ENCODE assay signal across 9 cellular contexts in genomic region chr14:104639889-104640548, GRCh38. TPM values are rescaled to one million over a fixed set of nuclear protein-coding genes. Genes with fewer than 3 reads are reported as not detected.
DNase-seq lines count a peak whose midpoint lies in the region; ATAC-seq and TF ChIP-seq lines count a peak whose summit lies in the region.
"Had no signal": no experiment of that assay in that cellular context is flagged by ENCODE, and none has a peak within 500 bp of the region (broad histone marks: within the 10 kb centered on the region; RNA-seq: fewer than 3 reads in every experiment).

No MANE protein-coding gene starts in this region.

- DNase-seq in CD14-positive monocyte (ENCODE audit: low spot score) = no peak
- DNase-seq in HCT116 (ENCODE audit: low read depth, low spot score) = peak; percentile 27
- DNase-seq in NCI-H82 (lab: John Stamatoyannopoulos, UW) = peak; percentile 68
- DNase-seq in activated CD8-positive, alpha-beta memory T cell treated with anti-CD3 and anti-CD28 coated beads, Interleukin-2, amount 50 U/mL, for 4 hours = peak; percentile 36
- peak; percentile 61 for DNase-seq in myocyte (ENCODE audit: low read depth)
- peak in 1 of 2 donors; percentile 46 for DNase-seq in tibial nerve (ENCODE audit: low spot score in 2 of 2)
- no peak for DNase-seq in GF-D8 (lab: John Stamatoyannopoulos, UW)

- POLR2A ChIA-PET in HCT116 (lab: Charles Lee) = no interaction called here

- peaks cover 2 to 15% (median 12%) of the 10 kb centered on the region in 3 donors for H3K27me3 Mint-ChIP-seq in CD14-positive monocyte (ENCODE audit: low read depth in 3 of 3)

- H3K9ac ChIP-seq in HCT116 (ENCODE audit: low read length) = peak overlapping the region; percentile 35

- ATAC-seq in HCT116 (peak; percentile 99), esophagus mucosa (peak; percentile 75)

- H3K36me3 ChIP-seq in HCT116 (ENCODE audit: control insufficient read depth in 1 of 2, insufficient read depth in 2 of 2, low read length in 2 of 2) (no peaks in the 10 kb centered on the region), tibial nerve (no peaks in the 10 kb centered on the region)

- H3K79me2 ChIP-seq in HCT116 (ENCODE audit: insufficient read depth, low read length) = no peaks in the 10 kb centered on the region

- RAD21 ChIA-PET in HCT116 (lab: Charles Lee; ENCODE audit: low non-redundant PET in 1 of 2, low total read pairs in 2 of 2, uncharacterized antibody in 2 of 2, unreplicated experiment in 2 of 2) = no interaction called here

- H3K9me2 ChIP-seq in HCT116 (ENCODE audit: insufficient read depth) = no peaks in the 10 kb centered on the region

- TF ChIP-seq RAD21 in HCT116 (IDR thresholded peaks at IDR 0.05; ENCODE audit: low read depth) = peak; percentile 98

- TF ChIP-seq CTCF in CD14-positive monocyte (IDR thresholded peaks at IDR 0.05) = peak; percentile 90
- peak; percentile 89 to 98 (median 96) for TF ChIP-seq CTCF in HCT116 (IDR thresholded peaks at IDR 0.05 in 2 of 3, conservative IDR thresholded peaks at IDR 0.05 in 1 of 3; ENCODE audit: borderline replicate concordance in 1 of 3, insufficient read depth in 1 of 3, low read depth in 2 of 3, low read length in 2 of 3)
- peak; percentile 84 to 88 (median 88) for TF ChIP-seq CTCF in tibial nerve (IDR thresholded peaks at IDR 0.05)

- peak overlapping the region; percentile 54 for H2AFZ ChIP-seq in HCT116 (ENCODE audit: low read depth, low read length, poor library complexity, severe bottlenecking)

- CTCF ChIA-PET in HCT116 (lab: Charles Lee) = interaction anchor here (0.6 to 1.7 kb wide), 5 partner anchors 26 to 562 kb away, joined by 3 to 7 read pairs (median 6); no protein-coding TSS in a partner anchor

- no peaks in the 10 kb centered on the region for H4K20me1 ChIP-seq in HCT116 (ENCODE audit: insufficient read depth)

- WGBS in tibial nerve, 2 donors = 4 to 9% methylated on average over 15 to 17 of the region's 24 CpGs

- no peak overlapping the region for H3K27ac Mint-ChIP-seq in CD14-positive monocyte
- H3K27ac Mint-ChIP-seq: IgD-negative memory B cell had no signal

- peak overlapping the region; percentile 72 for H3K4me2 ChIP-seq in HCT116 (ENCODE audit: low read length)

- H3K27me3 ChIP-seq in HCT116 (ENCODE audit: insufficient read depth, low read length) = peaks cover 5% of the 10 kb centered on the region; the same call in 1 of the 2 replicates
- H3K27me3 ChIP-seq in tibial nerve = peaks cover 0 to 9% of the 10 kb centered on the region in 2 donors

- H3K27ac ChIP-seq in HCT116 (ENCODE audit: low read depth, low read length) (no peak overlapping the region; the same call in 1 of the 2 replicates), tibial nerve (no peak overlapping the region)

- TF ChIP-seq POLR2A in HCT116 (IDR thresholded peaks at IDR 0.05; ENCODE audit: borderline replicate concordance, extremely low read depth, insufficient read depth, insufficient read length) (no peak), tibial nerve (IDR thresholded peaks at IDR 0.05) (no peak)

- H3K9me3 ChIP-seq in HCT116 (ENCODE audit: control insufficient read depth in 1 of 2, insufficient read depth in 1 of 2, low read depth in 1 of 2, low read length in 2 of 2) = peaks cover 0 to 2% of the 10 kb centered on the region in 2 experiments; a peak in 1 of 4 replicates
- peaks cover 0 to 6% (median 0%) of the 10 kb centered on the region in 4 donors for H3K9me3 ChIP-seq in tibial nerve

- intact Hi-C loops in CD14-positive monocyte (cut with micrococcal nuclease) = loop anchor here in 1 of 2 donors (10.0 kb wide), 1 partner anchor 505 kb away; the partner anchor contains the start of gene KIF26A
- intact Hi-C loops in HCT116 (cut with micrococcal nuclease) = loop anchor here (1.0 kb wide), 3 partner anchors 76 to 562 kb away; no protein-coding TSS in a partner anchor

- H3K4me3 Mint-ChIP-seq in CD14-positive monocyte = no peak overlapping the region

- no peaks in the 10 kb centered on the region for H3K36me3 Mint-ChIP-seq in CD14-positive monocyte
- H3K36me3 Mint-ChIP-seq: IgD-negative memory B cell had no signal

- H3K4me1 ChIP-seq in HCT116 (ENCODE audit: control insufficient read depth in 1 of 2, insufficient read depth in 2 of 2, low read length in 2 of 2) (peaks cover 4 to 6% of the 10 kb centered on the region in 2 experiments), tibial nerve (peaks cover 0 to 8% (median 0%) of the 10 kb centered on the region in 4 donors)

- H3K4me1 Mint-ChIP-seq in CD14-positive monocyte = peaks cover 13% of the 10 kb centered on the region

- no peak for TF ChIP-seq EP300 in tibial nerve (IDR thresholded peaks at IDR 0.05)

- H3K4me3 ChIP-seq in HCT116 (replicated peaks in 1 of 2; ENCODE audit: low read depth in 1 of 2, low read length in 2 of 2) (0 out of 4 replicates have a peak overlapping the region, but pooled peaks of 1 of the 2 experiments have one; percentile 5), tibial nerve (no peak overlapping the region)

- peaks cover 0 to 4% (median 0%) of the 10 kb centered on the region in 7 donors for H3K9me3 Mint-ChIP-seq in CD14-positive monocyte

- BruUV-seq in HCT116 (replicated peaks; lab: Mats Ljungman, UMichigan) = no TSS peak

TF ChIP-seq in HCT116, 20 proteins besides CTCF, POLR2A, EP300 and RAD21:
- no peak for TF ChIP-seq JUND (IDR thresholded peaks at IDR 0.05)
- no peak for TF ChIP-seq CEBPB (IDR thresholded peaks at IDR 0.05; ENCODE audit: low read depth)
- TF ChIP-seq EZH2 (IDR thresholded peaks at IDR 0.05) = no peak
- no peak for TF ChIP-seq EGR1 (IDR thresholded peaks at IDR 0.05; ENCODE audit: low read depth)

RNA-seq across cellular contexts. Expression of gene TMEM179, which starts 35.4 kb away (rescaled TPM):
- polyA plus RNA-seq in CD14-positive monocyte = not detected
- total RNA-seq in HCT116 (2021; ENCODE audit: unreplicated experiment) (not detected), esophagus mucosa (not detected), myocyte (not detected in 2 replicates), tibial nerve (under 1 TPM in 3 of 4 donors, not detected in 1; 0.66 to 0.84 (median 0.78) TPM)
- polyA plus RNA-seq in HCT116 (2012) = not detected in 2 replicates
- 0.19 TPM for polyA plus RNA-seq in myocyte (2012)
- polyA plus RNA-seq: IgD-negative memory B cell had no signal

RNA-seq across cellular contexts. Expression of gene INF2, which starts 49.4 kb away (rescaled TPM):
- polyA plus RNA-seq in CD14-positive monocyte = 1 to 10 TPM; 2.9 to 3.8 TPM
- total RNA-seq in HCT116 (2021; ENCODE audit: unreplicated experiment) = 95.8 TPM
- polyA plus RNA-seq in HCT116 (2012) = 43.9 and 46.6 TPM in 2 replicates
- 28.4 TPM for total RNA-seq in esophagus mucosa
- total RNA-seq in myocyte = 87.3 and 113 TPM in 2 replicates
- polyA plus RNA-seq in myocyte (2012) = 122 TPM
- 100 to 1,000 TPM; 217 to 256 (median 239) TPM for total RNA-seq in tibial nerve

Comparison
In these comparisons a context has a peak if more than half of its experiments do, and no peak if none do; other contexts are left out.
1. DNase-seq: peak in HCT116 (single experiment), NCI-H82 (single experiment), activated CD8-positive, alpha-beta memory T cell treated with anti-CD3 and anti-CD28 coated beads, Interleukin-2, amount 50 U/mL, for 4 hours (single experiment) and myocyte (single experiment); none in CD14-positive monocyte (single experiment) and GF-D8 (single experiment).
2. Peak in every context shown above with its lines, with median percentiles within 50 percentile points of each other: CTCF ChIP-seq.